10 cellular contexts compared by ENCODE assay signal in the genomic region with DNA sequence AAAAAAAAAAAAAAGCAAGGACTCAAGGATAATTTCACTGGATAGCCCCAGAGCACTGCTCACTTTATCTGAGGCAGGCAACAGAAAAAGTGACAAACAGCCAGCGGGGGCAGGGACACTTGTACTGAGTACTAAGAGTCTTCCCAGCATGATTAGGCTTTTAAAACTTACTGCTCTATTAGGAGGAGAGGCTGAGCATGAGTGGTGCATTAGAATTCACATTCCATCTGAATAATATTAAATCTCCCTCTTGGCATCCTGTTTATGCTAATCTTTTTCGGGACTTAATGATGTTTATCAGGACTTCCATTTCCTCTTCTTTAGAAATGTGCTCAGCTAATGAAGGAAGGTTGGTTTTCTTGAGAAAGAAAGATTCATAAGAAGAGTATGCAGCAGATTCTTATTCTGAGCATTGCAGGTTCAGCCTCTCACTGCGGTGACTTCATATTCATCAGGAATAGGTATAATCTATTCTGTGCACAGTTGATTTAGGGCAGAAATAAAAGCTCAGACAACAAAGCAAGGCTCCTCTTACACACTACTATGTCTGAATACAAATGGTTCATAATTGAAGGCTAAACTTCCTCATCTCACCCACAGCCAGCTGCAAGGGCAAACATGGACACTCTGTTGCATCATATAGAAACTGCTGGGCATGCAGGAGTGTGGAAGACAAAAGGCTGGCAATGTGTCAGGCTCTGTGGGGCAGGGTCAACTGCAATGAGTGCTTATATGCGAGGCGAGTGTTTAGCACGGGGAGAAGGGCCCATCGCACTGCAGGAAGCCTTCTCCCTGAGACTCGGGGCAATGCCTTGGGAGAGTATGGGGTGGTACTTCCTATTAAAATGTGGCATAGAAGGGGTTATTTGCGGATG.
DNase-seq lines count a peak whose midpoint lies in the region; ATAC-seq, FAIRE-seq and TF ChIP-seq lines count a peak whose summit lies in the region.
"Had no signal": no experiment of that assay in that cellular context is flagged by ENCODE, and none has a peak within 500 bp of the region (broad histone marks: within the 10 kb centered on the region; RNA-seq: fewer than 3 reads in every experiment).

No MANE protein-coding gene starts in this region.

- no peaks in the 10 kb centered on the region for H4K20me1 ChIP-seq in OCI-LY3 (ENCODE audit: insufficient read depth, low read length)

- H3K79me2 ChIP-seq in OCI-LY3 (ENCODE audit: low read length) = no peaks in the 10 kb centered on the region

- intact Hi-C loops in sciatic nerve (cut with DNase I) = no loop called here
- intact Hi-C loops in kidney (cut with DNase I) = no loop called here

- DNase-seq in GM03348 (ENCODE audit: low spot score) = peak; percentile 21
- DNase-seq in fibroblast of villous mesenchyme (ENCODE audit: low read depth) = peak; percentile 59
- no peak for DNase-seq in sciatic nerve (ENCODE audit: low spot score)
- DNase-seq in stimulated activated CD4-positive, alpha-beta T cell treated with anti-CD3 and anti-CD28 coated beads, Interleukin-2, amount 100 ng/mL, for 24 hours = no peak
- DNase-seq in kidney = no peak
- DNase-seq: effector CD4-positive, alpha-beta T cell had no signal

- H2AFZ ChIP-seq in OCI-LY3 (ENCODE audit: low read depth, low read length) = peak overlapping the region; percentile 23

- H3K27me3 ChIP-seq in OCI-LY3 (ENCODE audit: low read depth, low read length) = no peaks in the 10 kb centered on the region

- H3K9me3 ChIP-seq in OCI-LY3 (ENCODE audit: insufficient read depth, low read length) = no peaks in the 10 kb centered on the region
- H3K9me3 ChIP-seq in kidney (ENCODE audit: control insufficient read depth in 1 of 2, low read length in 2 of 2) = no peaks in the 10 kb centered on the region

- H3K4me2 ChIP-seq in OCI-LY3 (ENCODE audit: low read length) = peak overlapping the region; percentile 16; the same call in 1 of the 2 replicates

- H3K4me3 ChIP-seq in OCI-LY3 (ENCODE audit: low read length) (no peak overlapping the region), fibroblast of villous mesenchyme (ENCODE audit: low read depth, low read length) (no peak overlapping the region), kidney (ENCODE audit: low read length in 2 of 2) (no peak overlapping the region)

- no peak for TF ChIP-seq CTCF in OCI-LY3 (IDR thresholded peaks at IDR 0.05; ENCODE audit: low read depth, low read length)
- TF ChIP-seq CTCF in fibroblast of villous mesenchyme (IDR thresholded peaks at IDR 0.05; ENCODE audit: insufficient read depth, low read depth, low read length) = no peak
- no peak for TF ChIP-seq CTCF in kidney (IDR thresholded peaks at IDR 0.05; ENCODE audit: borderline replicate concordance, extremely low read depth, insufficient read depth)

- H3K4me1 ChIP-seq in OCI-LY3 (ENCODE audit: low read length) (peaks cover 9% of the 10 kb centered on the region), kidney (ENCODE audit: control insufficient read depth in 1 of 2, insufficient read depth in 1 of 2, low read depth in 1 of 2, low read length in 2 of 2) (peaks cover 4 to 16% of the 10 kb centered on the region in 2 donors)

- ATAC-seq in sciatic nerve (peak; percentile 31), HG03342 (IDR thresholded peaks at IDR 0.05; ENCODE audit: unreplicated experiment) (no peak), GM19328 (IDR thresholded peaks at IDR 0.05; ENCODE audit: unreplicated experiment) (no peak)

- H3K36me3 ChIP-seq in OCI-LY3 (replicated peaks; ENCODE audit: low read depth, low read length) (no peaks in the 10 kb centered on the region), kidney (ENCODE audit: control insufficient read depth in 1 of 2, insufficient read depth in 2 of 2, low read length in 2 of 2) (peaks cover 2 to 11% of the 10 kb centered on the region in 2 donors)

- FAIRE-seq in kidney (lab: Jason Lieb, UNC) = no peak
- FAIRE-seq: urothelium cell line had no signal

- H3K27ac ChIP-seq in OCI-LY3 (ENCODE audit: low read length) = no peak overlapping the region
- H3K27ac ChIP-seq in kidney (ENCODE audit: low read depth in 2 of 2, low read length in 2 of 2) = no peak overlapping the region

- H3K9ac ChIP-seq in OCI-LY3 (ENCODE audit: low read length) (no peak overlapping the region), kidney (ENCODE audit: low read length in 2 of 2) (no peak overlapping the region)

Comparison
In these comparisons a context has a peak if more than half of its experiments do, and no peak if none do; other contexts are left out.
1. DNase-seq: peak in GM03348 (single experiment) and fibroblast of villous mesenchyme (single experiment); none in sciatic nerve (single experiment), stimulated activated CD4-positive, alpha-beta T cell treated with anti-CD3 and anti-CD28 coated beads, Interleukin-2, amount 100 ng/mL, for 24 hours (0 of 2) and kidney (single experiment).